In the genomic region with DNA sequence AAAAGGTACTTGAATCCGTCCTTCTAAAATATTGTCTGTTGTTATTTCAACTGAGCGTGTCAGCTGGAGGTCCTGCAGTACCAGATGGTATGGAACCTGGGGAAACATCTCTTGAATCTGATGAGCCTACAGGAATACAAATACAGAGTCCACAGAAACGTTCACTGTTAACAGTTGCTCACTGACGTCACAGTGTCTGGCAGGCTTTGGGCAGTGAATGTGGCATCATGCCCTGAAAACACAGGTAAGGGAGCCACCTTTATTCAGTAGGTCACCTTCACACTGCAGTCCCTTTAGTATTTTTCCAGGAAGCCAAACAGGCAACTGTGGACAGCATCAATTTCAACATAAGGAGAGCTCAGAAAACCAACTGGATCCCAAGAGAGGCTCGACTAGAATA, we compare ENCODE assay signal across 18 cellular contexts. TPM values are rescaled to one million over a fixed set of nuclear protein-coding genes. Genes with fewer than 3 reads are reported as not detected.
DNase-seq lines count a peak whose midpoint lies in the region; ATAC-seq and TF ChIP-seq lines count a peak whose summit lies in the region.
"Had no signal": no experiment of that assay in that cellular context is flagged by ENCODE, and none has a peak within 500 bp of the region (broad histone marks: within the 10 kb centered on the region; RNA-seq: fewer than 3 reads in every experiment).

No MANE protein-coding gene starts in this region.

- H3K9me3 Mint-ChIP-seq in activated naive CD8-positive, alpha-beta T cell (ENCODE audit: low read depth), result no peaks in the 10 kb centered on the region
- H3K9me3 Mint-ChIP-seq in activated naive CD8-positive, alpha-beta T cell treated with anti-CD3 and anti-CD28 coated beads for 36 hours, result no peaks in the 10 kb centered on the region

- TF ChIP-seq EP300 in stomach (IDR thresholded peaks at IDR 0.05), result no peak

- intact Hi-C loops in stomach (cut with DNase I; ENCODE audit: low total_unique reads), result no loop called here

- no peak for TF ChIP-seq POLR2A in stomach (IDR thresholded peaks at IDR 0.05)

- no peak overlapping the region for H3K4me3 ChIP-seq in stomach
- H3K4me3 ChIP-seq: GM12878, SK-N-MC had no signal

- H3K27ac ChIP-seq in VCaP, result peak overlapping the region; percentile 75; the same call in 1 of the 2 replicates
- H3K27ac ChIP-seq in stomach, result peak overlapping the region in 4 of 5 donors; percentile 21 to 68 (median 50)
- H3K27ac ChIP-seq: SK-N-MC had no signal

- peaks cover 2% of the 10 kb centered on the region for H3K36me3 Mint-ChIP-seq in activated naive CD8-positive, alpha-beta T cell
- H3K36me3 Mint-ChIP-seq in activated naive CD8-positive, alpha-beta T cell treated with anti-CD3 and anti-CD28 coated beads for 36 hours, result peaks cover 6% of the 10 kb centered on the region

- H3K4me1 ChIP-seq in stomach, result peaks cover 0 to 49% (median 30%) of the 10 kb centered on the region in 4 donors

- DNase-seq in activated naive CD8-positive, alpha-beta T cell treated with anti-CD3 and anti-CD28 coated beads for 36 hours, result no peak
- DNase-seq in left lobe of liver (ENCODE audit: low spot score), result peak; percentile 88
- peak; percentile 80 for DNase-seq in stomach
- no peak for DNase-seq in stimulated activated CD8-positive, alpha-beta memory T cell treated with anti-CD3 and anti-CD28 coated beads, Interleukin-4, amount 100 ng/mL, for 48 hours
- DNase-seq: 8988T; GF-D8; KG1; NCI-H1417 treated with DMSO at 0.1 percent for 48 hours; NCI-H2029; NCI-H446; NK-92 treated with Interleukin-12 subunit alpha and Interleukin-12 subunit beta, amount 100 ng/mL, for 24 hours; Right ventricle myocardium superior had no signal

- no peak overlapping the region for H3K4me3 Mint-ChIP-seq in activated naive CD8-positive, alpha-beta T cell
- H3K4me3 Mint-ChIP-seq in activated naive CD8-positive, alpha-beta T cell treated with anti-CD3 and anti-CD28 coated beads for 36 hours, result no peak overlapping the region

- peak overlapping the region; percentile 22 for H3K27ac Mint-ChIP-seq in activated naive CD8-positive, alpha-beta T cell
- no peak overlapping the region for H3K27ac Mint-ChIP-seq in activated naive CD8-positive, alpha-beta T cell treated with anti-CD3 and anti-CD28 coated beads for 36 hours

- H3K36me3 ChIP-seq in stomach, result peaks cover 13 to 60% (median 46%) of the 10 kb centered on the region in 4 donors

- TF ChIP-seq CTCF in VCaP (conservative IDR thresholded peaks at IDR 0.05) (no peak), stomach (IDR thresholded peaks at IDR 0.05) (no peak)

- 74 to 88% (median 80%) methylated on average over 5 of the region's 5 CpGs for WGBS in stomach, 5 donors

- ATAC-seq in left lobe of liver (peak; percentile 80), GM21390 (IDR thresholded peaks at IDR 0.05; ENCODE audit: unreplicated experiment) (no peak), HG02623 (IDR thresholded peaks at IDR 0.05; ENCODE audit: unreplicated experiment) (no peak)
- ATAC-seq: GM12878 had no signal

- no peaks in the 10 kb centered on the region for H3K9me3 ChIP-seq in stomach

- peaks cover 20% of the 10 kb centered on the region for H3K4me1 Mint-ChIP-seq in activated naive CD8-positive, alpha-beta T cell (ENCODE audit: low read depth)
- H3K4me1 Mint-ChIP-seq in activated naive CD8-positive, alpha-beta T cell treated with anti-CD3 and anti-CD28 coated beads for 36 hours, result peaks cover 18% of the 10 kb centered on the region

- H3K27me3 Mint-ChIP-seq in activated naive CD8-positive, alpha-beta T cell, result no peaks in the 10 kb centered on the region
- H3K27me3 Mint-ChIP-seq in activated naive CD8-positive, alpha-beta T cell treated with anti-CD3 and anti-CD28 coated beads for 36 hours, result no peaks in the 10 kb centered on the region

- no peaks in the 10 kb centered on the region for H3K27me3 ChIP-seq in stomach

RNA-seq across cellular contexts. Expression of a gene that starts 56.1 kb away (rescaled TPM):
- total RNA-seq in activated naive CD8-positive, alpha-beta T cell treated with anti-CD3 and anti-CD28 coated beads for 36 hours, result 10 to 100 TPM; 45.0 to 45.1 TPM
- total RNA-seq in left lobe of liver (159 TPM), stomach (100 to 1,000 TPM in 3 of 5 donors, 10 to 100 TPM in 2; 43.7 to 254 (median 102) TPM)
- polyA plus RNA-seq in stomach, result 10 to 100 TPM; 16.8 to 30.9 (median 17.4) TPM

Comparison
In these comparisons a context has a peak if more than half of its experiments do, and no peak if none do; other contexts are left out.
1. DNase-seq: peak in left lobe of liver (single experiment) and stomach (single experiment); none in activated naive CD8-positive, alpha-beta T cell treated with anti-CD3 and anti-CD28 coated beads for 36 hours (single experiment) and stimulated activated CD8-positive, alpha-beta memory T cell treated with anti-CD3 and anti-CD28 coated beads, Interleukin-4, amount 100 ng/mL, for 48 hours (single experiment).